ENCODE assay signal across 12 cellular contexts in genomic region chr11:70381872-70382842, GRCh38. TPM values are rescaled to one million over a fixed set of nuclear protein-coding genes. Genes with fewer than 3 reads are reported as not detected.
DNase-seq lines count a peak whose midpoint lies in the region; ATAC-seq, FAIRE-seq and TF ChIP-seq lines count a peak whose summit lies in the region.
"Had no signal": no experiment of that assay in that cellular context is flagged by ENCODE, and none has a peak within 500 bp of the region (broad histone marks: within the 10 kb centered on the region; RNA-seq: fewer than 3 reads in every experiment).

No MANE protein-coding gene starts in this region.

- H3K4me3 Mint-ChIP-seq in activated naive CD8-positive, alpha-beta T cell: no peak overlapping the region
- no peak overlapping the region for H3K4me3 Mint-ChIP-seq in activated naive CD8-positive, alpha-beta T cell treated with anti-CD3 and anti-CD28 coated beads for 36 hours
- no peak overlapping the region for H3K4me3 Mint-ChIP-seq in brain
- H3K4me3 Mint-ChIP-seq: memory B cell had no signal

- no peaks in the 10 kb centered on the region for H3K27me3 Mint-ChIP-seq in activated naive CD8-positive, alpha-beta T cell
- H3K27me3 Mint-ChIP-seq in activated naive CD8-positive, alpha-beta T cell treated with anti-CD3 and anti-CD28 coated beads for 36 hours: no peaks in the 10 kb centered on the region
- no peaks in the 10 kb centered on the region for H3K27me3 Mint-ChIP-seq in brain
- H3K27me3 Mint-ChIP-seq: memory B cell had no signal

- H3K27me3 ChIP-seq in left lung (peaks cover 0 to 3% of the 10 kb centered on the region in 2 donors), uterus (no peaks in the 10 kb centered on the region)
- H3K27me3 ChIP-seq: BE2C had no signal

- peaks cover 5% of the 10 kb centered on the region for H3K36me3 Mint-ChIP-seq in activated naive CD8-positive, alpha-beta T cell
- peaks cover 20% of the 10 kb centered on the region for H3K36me3 Mint-ChIP-seq in activated naive CD8-positive, alpha-beta T cell treated with anti-CD3 and anti-CD28 coated beads for 36 hours
- peaks cover 39% of the 10 kb centered on the region for H3K36me3 Mint-ChIP-seq in brain

- ATAC-seq in left lung (peak; percentile 54), left colon (no peak), HG02885 (IDR thresholded peaks at IDR 0.05; ENCODE audit: poor library complexity, unreplicated experiment) (no peak)

- TF ChIP-seq POLR2A in uterus (IDR thresholded peaks at IDR 0.05) (no peak), GM12892 (IDR thresholded peaks at IDR 0.05; ENCODE audit: low read depth, low read length) (no peak)

- H3K9me3 ChIP-seq in left lung: no peaks in the 10 kb centered on the region
- no peaks in the 10 kb centered on the region for H3K9me3 ChIP-seq in uterus
- H3K9me3 ChIP-seq: BE2C had no signal

- no peak for DNase-seq in activated naive CD8-positive, alpha-beta T cell treated with anti-CD3 and anti-CD28 coated beads for 36 hours
- no peak for DNase-seq in left lung
- DNase-seq in uterus: no peak
- DNase-seq in left colon: no peak
- no peak for DNase-seq in GM12892 (ENCODE audit: insufficient read length)
- DNase-seq: BE2C; NCI-H187 treated with DMSO at 0.1 percent for 48 hours; stimulated activated CD4-positive, alpha-beta T cell treated with anti-CD3 and anti-CD28 coated beads, Interleukin-4, amount 100 ng/mL, for 1 hour had no signal

- peak overlapping the region; percentile 28 to 49 for H3K27ac ChIP-seq in left lung
- peak overlapping the region; percentile 66 to 68 for H3K27ac ChIP-seq in uterus

- H3K36me3 ChIP-seq in left lung: peaks cover 0 to 80% of the 10 kb centered on the region in 2 donors
- H3K36me3 ChIP-seq in uterus: no peaks in the 10 kb centered on the region

- no peak for FAIRE-seq in GM12892 (lab: Jason Lieb, UNC)

- no peak for TF ChIP-seq CTCF in brain (conservative IDR thresholded peaks at IDR 0.05)
- no peak for TF ChIP-seq CTCF in left lung (IDR thresholded peaks at IDR 0.05)
- no peak for TF ChIP-seq CTCF in uterus (IDR thresholded peaks at IDR 0.05)

- peak overlapping the region; percentile 13 for H3K27ac Mint-ChIP-seq in activated naive CD8-positive, alpha-beta T cell
- no peak overlapping the region for H3K27ac Mint-ChIP-seq in activated naive CD8-positive, alpha-beta T cell treated with anti-CD3 and anti-CD28 coated beads for 36 hours
- peak overlapping the region; percentile 25 to 91 (median 66) for H3K27ac Mint-ChIP-seq in brain
- H3K27ac Mint-ChIP-seq: memory B cell had no signal

- peaks cover 2% of the 10 kb centered on the region for H3K4me1 Mint-ChIP-seq in activated naive CD8-positive, alpha-beta T cell (ENCODE audit: low read depth)
- peaks cover 12% of the 10 kb centered on the region for H3K4me1 Mint-ChIP-seq in activated naive CD8-positive, alpha-beta T cell treated with anti-CD3 and anti-CD28 coated beads for 36 hours
- H3K4me1 Mint-ChIP-seq in brain: peaks cover 16% of the 10 kb centered on the region
- H3K4me1 Mint-ChIP-seq: memory B cell had no signal

- no peaks in the 10 kb centered on the region for H3K9me3 Mint-ChIP-seq in activated naive CD8-positive, alpha-beta T cell (ENCODE audit: low read depth)
- H3K9me3 Mint-ChIP-seq in activated naive CD8-positive, alpha-beta T cell treated with anti-CD3 and anti-CD28 coated beads for 36 hours: no peaks in the 10 kb centered on the region
- no peaks in the 10 kb centered on the region for H3K9me3 Mint-ChIP-seq in brain
- H3K9me3 Mint-ChIP-seq: memory B cell had no signal

- H3K4me3 ChIP-seq in left lung (no peak overlapping the region), uterus (no peak overlapping the region)

- H3K4me1 ChIP-seq in left lung (no peaks in the 10 kb centered on the region), uterus (peaks cover 0 to 5% of the 10 kb centered on the region in 2 donors)
- H3K4me1 ChIP-seq: BE2C had no signal

- intact Hi-C loops in left lung (cut with DNase I): no loop called here
- intact Hi-C loops in uterus (cut with DNase I; ENCODE audit: low total_unique reads): no loop called here
- intact Hi-C loops in left colon (cut with DNase I, micrococcal nuclease): no loop called here

RNA-seq across cellular contexts. Expression of gene CTTN, which starts 16.2 kb away (rescaled TPM):
- 10 to 100 TPM; 10.5 to 11.3 TPM for total RNA-seq in activated naive CD8-positive, alpha-beta T cell treated with anti-CD3 and anti-CD28 coated beads for 36 hours
- 57.5 TPM for polyA plus RNA-seq in brain (ENCODE audit: insufficient read depth, low read depth, low replicate concordance)
- 100 to 1,000 TPM; 199 to 242 TPM for total RNA-seq in left lung
- 100 to 1,000 TPM; 109 to 279 (median 199) TPM for total RNA-seq in uterus
- total RNA-seq in left colon: 100 to 1,000 TPM; 279 to 312 TPM
- polyA plus RNA-seq in GM12892 (2012; ENCODE audit: missing spikeins): 23.7 TPM

Comparison
In these comparisons a context has a peak if more than half of its experiments do, and no peak if none do; other contexts are left out.
1. RNA of gene CTTN, which starts 16.2 kb away (total RNA-seq): 279 to 312 TPM in left colon, 109 to 279 TPM in uterus and 199 to 242 TPM in left lung; 10.5 to 11.3 TPM in activated naive CD8-positive, alpha-beta T cell treated with anti-CD3 and anti-CD28 coated beads for 36 hours; every median in the first group is over 4 times any median in the second.